In genomic region chr19:39001016-39001415, GRCh38 we compare ENCODE assay signal across 23 cellular contexts. TPM values are rescaled to one million over a fixed set of nuclear protein-coding genes. Genes with fewer than 3 reads are reported as not detected.
DNase-seq lines count a peak whose midpoint lies in the region; TF ChIP-seq lines count a peak whose summit lies in the region.
"Had no signal": no experiment of that assay in that cellular context is flagged by ENCODE, and none has a peak within 500 bp of the region (broad histone marks: within the 10 kb centered on the region; RNA-seq: fewer than 3 reads in every experiment).

No MANE protein-coding gene starts in this region.

- no peaks in the 10 kb centered on the region for H3K36me3 ChIP-seq in thyroid gland

- TF ChIP-seq CTCF in thyroid gland (IDR thresholded peaks at IDR 0.05) (no peak), GM10248 (IDR thresholded peaks at IDR 0.05; ENCODE audit: control extremely low read depth, extremely low read depth, low read depth, missing control alignments) (no peak)

- CTCF ChIA-PET in GM10248 (lab: Yijun Ruan, JAX) = interaction anchor here (0.9 kb wide), 1 partner anchor 10 kb away, joined by 3 read pairs; no protein-coding TSS in a partner anchor

- no peaks in the 10 kb centered on the region for H3K4me1 ChIP-seq in thyroid gland

- no peaks in the 10 kb centered on the region for H3K27me3 ChIP-seq in thyroid gland

- 61 to 72% methylated on average over 7 of the region's 7 CpGs for WGBS in thyroid gland, 2 donors

- POLR2A ChIA-PET in GM10248 (lab: Yijun Ruan, JAX) = no interaction called here

- no peak overlapping the region for H3K27ac ChIP-seq in thyroid gland
- H3K27ac ChIP-seq: KMS-11 had no signal

- intact Hi-C loops in thyroid gland (cut with DNase I) = no loop called here

- no peak overlapping the region for H3K4me3 ChIP-seq in thyroid gland (replicated peaks in 1 of 3)

- H3K9me3 ChIP-seq in thyroid gland = no peaks in the 10 kb centered on the region
- H3K9me3 ChIP-seq: Caco-2, SK-N-SH had no signal

- no peak for TF ChIP-seq POLR2A in thyroid gland (IDR thresholded peaks at IDR 0.05)

- DNase-seq in DMS 273 (lab: John Stamatoyannopoulos, UW; ENCODE audit: unreplicated experiment) (peak; percentile 79), NCI-H82 (lab: John Stamatoyannopoulos, UW) (peak; percentile 88), left kidney (ENCODE audit: low read depth, low spot score) (peak; percentile 15), thyroid gland (no peak), SKM-1 treated with dmso at 0.1 percent for 144 hours (lab: John Stamatoyannopoulos, UW; ENCODE audit: unreplicated experiment) (no peak), GM10248 (ENCODE audit: extremely low spot score) (no peak), HCEC 1CT (no peak)
- DNase-seq: AML-193; Caco-2; CD4-positive, alpha-beta T cell; HFFc6; MV-4-11; NCI-H1694 treated with DMSO at 0.1 percent for 48 hours; NCI-H226; NCI-H526 treated with DMSO at 0.1 percent for 48 hours; NK-92 treated with Interleukin-12 subunit alpha and Interleukin-12 subunit beta, amount 100 ng/mL, for 24 hours; SHP77 treated with DMSO at 0.1 percent for 48 hours; SK-N-SH; T-helper 1 cell had no signal

RNA-seq across cellular contexts. Expression of gene FBXO17, which starts 25.5 kb away (rescaled TPM):
- total RNA-seq in thyroid gland = 10 to 100 TPM in 1 of 4 donors, 1 to 10 TPM in 3; 4.3 to 18.0 (median 8.1) TPM
- total RNA-seq: CD4-positive, alpha-beta T cell; HT-29; OCI-LY7 had no signal

RNA-seq across cellular contexts. Expression of gene FBXO27, which starts 31.3 kb away (rescaled TPM):
- 1 to 10 TPM in 3 of 4 donors, under 1 TPM in 1; 0.24 to 5.0 (median 3.0) TPM for total RNA-seq in thyroid gland
- total RNA-seq: HT-29, RPMI7951 had no signal

Comparison
In these comparisons a context has a peak if more than half of its experiments do, and no peak if none do; other contexts are left out.
1. DNase-seq: peak in DMS 273 (single experiment), NCI-H82 (single experiment) and left kidney (single experiment); none in thyroid gland (0 of 2), SKM-1 treated with dmso at 0.1 percent for 144 hours (single experiment), GM10248 (single experiment) and HCEC 1CT (single experiment).